ENCODE assay signal across 2 cellular contexts in genomic region chr1:231948102-231948501, GRCh38.
A peak's percentile ranks its signal among the peaks of the same experiment; 100 is the strongest.
DNase-seq lines count a peak whose midpoint lies in the region; ATAC-seq, FAIRE-seq and TF ChIP-seq lines count a peak whose summit lies in the region.
"Not testable (repeated sequence)": the region's sequence is repeated elsewhere in the genome, so short reads cannot be mapped to it uniquely, and the experiment has no call there.

No MANE protein-coding gene starts in this region.

- not testable (repeated sequence) for H3K4me2 ChIP-seq in K562 (ENCODE audit: insufficient read depth, low read length)

- TF ChIP-seq CTCF in HEK293 (tag by site-specific recombination; IDR thresholded peaks at IDR 0.05); K562 (IDR thresholded peaks at IDR 0.05 in 2 of 3, conservative IDR thresholded peaks at IDR 0.05 in 1 of 3; ENCODE audit: insufficient read depth in 2 of 3, low read depth in 1 of 3, low read length in 3 of 3): not testable (repeated sequence)

- in situ Hi-C loops in K562 (cut with MboI) = not testable (repeated sequence)

- 12% methylated on average over 5 of the region's 5 CpGs for WGBS in K562 (ENCODE audit: insufficient coverage, low coverage, missing lambda C conversion rate)

- not testable (repeated sequence) for H3K36me3 ChIP-seq in HEK293 (ENCODE audit: control insufficient read depth in 2 of 2, insufficient read depth in 1 of 2, low read length in 2 of 2); K562 (ENCODE audit: control insufficient read depth, insufficient read depth, low read length)

- not testable (repeated sequence) for H3K9ac ChIP-seq in K562 (ENCODE audit: insufficient read depth in 1 of 2, low read depth in 2 of 2, low read length in 2 of 2)

- not testable (repeated sequence) for H3K79me2 ChIP-seq in K562 (ENCODE audit: control insufficient read depth, insufficient read depth, low read length)

- CTCF ChIA-PET in HEK293 (lab: Yijun Ruan, JAX); K562 (lab: Yijun Ruan, JAX; ENCODE audit: low intra/inter-chr PET ratio): not testable (repeated sequence)

- not testable (repeated sequence) for H2AFZ ChIP-seq in K562 (ENCODE audit: low read depth, low read length)

- not testable (repeated sequence) for DNase-seq in K562 (ENCODE audit: extremely low read depth in 1 of 4, low spot score in 3 of 4)

- H3K27me3 ChIP-seq in K562 (ENCODE audit: control insufficient read depth in 2 of 2, insufficient read depth in 2 of 2, low read length in 2 of 2) = not testable (repeated sequence)

- not testable (repeated sequence) for ATAC-seq in K562

- not testable (repeated sequence) for TF ChIP-seq RAD21 in K562 (CRISPR knock-in tag; conservative IDR thresholded peaks at IDR 0.05 in 1 of 2, IDR thresholded peaks at IDR 0.05 in 1 of 2)

- intact Hi-C loops in K562 (cut with micrococcal nuclease) = not testable (repeated sequence)

- not testable (repeated sequence) for TF ChIP-seq POLR2A in K562 (conservative IDR thresholded peaks at IDR 0.05)

- H4K20me1 ChIP-seq in K562 (replicated peaks; ENCODE audit: control insufficient read depth, insufficient read depth, low read length) = not testable (repeated sequence)

- FAIRE-seq in K562 (lab: Jason Lieb, UNC) = not testable (repeated sequence)

- not testable (repeated sequence) for TF ChIP-seq EP300 in K562 (IDR thresholded peaks at IDR 0.05; ENCODE audit: low read length)

- not testable (repeated sequence) for BruUV-seq in K562 (replicated peaks; lab: Mats Ljungman, UMichigan)

- H3K9me3 ChIP-seq in HEK293 (ENCODE audit: control insufficient read depth, insufficient read depth, low read depth, low read length); K562 (replicated peaks; ENCODE audit: control insufficient read depth, insufficient read depth, low read depth, low read length): not testable (repeated sequence)

- H3K4me1 ChIP-seq in HEK293 (ENCODE audit: control insufficient read depth, insufficient read depth, low read length) = peaks cover 10% of the 10 kb centered on the region; the same call in 1 of the 2 replicates
- H3K4me1 ChIP-seq in K562 (replicated peaks in 1 of 2; ENCODE audit: control insufficient read depth in 2 of 2, insufficient read depth in 2 of 2, low read length in 2 of 2) = not testable (repeated sequence)

- H3K27ac ChIP-seq in HEK293 (ENCODE audit: extremely low read depth, low read depth, low read length); K562 (ENCODE audit: extremely low read depth, low read depth, low read length): not testable (repeated sequence)

- H3K4me3 ChIP-seq in HEK293 (ENCODE audit: low read depth, low read length); K562: not testable (repeated sequence)

- not testable (repeated sequence) for H3K9me1 ChIP-seq in K562 (ENCODE audit: control insufficient read depth, insufficient read depth, low read length)

- POLR2A ChIA-PET in HEK293 (lab: Yijun Ruan, JAX); K562 (lab: Yijun Ruan, JAX): not testable (repeated sequence)

TF ChIP-seq in HEK293, 187 proteins besides CTCF, POLR2A, EP300 and RAD21:
- TF ChIP-seq ZNF580 (tag by site-specific recombination; IDR thresholded peaks at IDR 0.05) = peak; percentile 84
- peak; percentile 97 for TF ChIP-seq ZNF146 (tag by site-specific recombination; IDR thresholded peaks at IDR 0.05)
- peak; percentile 95 for TF ChIP-seq ZNF280D (tag by site-specific recombination; IDR thresholded peaks at IDR 0.05)

TF ChIP-seq in K562, 482 proteins besides CTCF, POLR2A, EP300 and RAD21:
- TF ChIP-seq ZNF146 (CRISPR knock-in tag; IDR thresholded peaks at IDR 0.05; ENCODE audit: unreplicated experiment) = peak; percentile 50
TF ChIP-seq in K562: peak in this region for 1; not testable (repeated sequence) for 481.
